13 cellular contexts compared by ENCODE assay signal in the genomic region with DNA sequence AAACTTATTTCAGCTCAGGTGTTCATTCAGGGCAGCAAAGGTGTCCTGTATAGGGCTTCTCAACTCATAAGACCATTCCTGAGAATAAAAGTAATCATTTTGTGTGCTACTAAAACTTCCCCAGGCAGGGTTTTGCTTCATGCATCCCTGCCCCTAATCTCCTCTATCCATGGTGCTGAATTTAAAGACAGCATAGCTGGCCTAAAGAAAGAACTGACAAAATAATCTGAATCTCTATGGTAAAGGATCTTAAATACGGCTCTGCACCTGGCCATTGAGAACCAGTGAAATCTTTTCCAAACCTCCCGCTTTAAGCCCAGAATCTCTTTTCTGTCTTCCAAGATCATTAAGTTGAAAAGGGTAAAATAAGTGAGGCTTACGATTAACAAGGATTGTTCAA.
DNase-seq lines count a peak whose midpoint lies in the region; ATAC-seq and TF ChIP-seq lines count a peak whose summit lies in the region.
"Had no signal": no experiment of that assay in that cellular context is flagged by ENCODE, and none has a peak within 500 bp of the region (broad histone marks: within the 10 kb centered on the region; RNA-seq: fewer than 3 reads in every experiment).

No MANE protein-coding gene starts in this region.

- H3K27me3 ChIP-seq in mammary epithelial cell (ENCODE audit: insufficient read depth, low read length), result no peaks in the 10 kb centered on the region
- no peaks in the 10 kb centered on the region for H3K27me3 ChIP-seq in mesendoderm (ENCODE audit: insufficient read depth, low read length, poor library complexity)

- H3K27ac ChIP-seq in mammary epithelial cell (ENCODE audit: insufficient read depth, low read depth, low read length) (no peak overlapping the region), mesendoderm (ENCODE audit: low read depth, low read length) (no peak overlapping the region)
- H3K27ac ChIP-seq: WERI-Rb-1 had no signal

- H3K79me1 ChIP-seq in mesendoderm (ENCODE audit: low read length), result no peaks in the 10 kb centered on the region

- no peak overlapping the region for H3K18ac ChIP-seq in mesendoderm (ENCODE audit: low read length)

- no peak overlapping the region for H3K56ac ChIP-seq in mesendoderm (ENCODE audit: low read length)

- no peak overlapping the region for H3K4ac ChIP-seq in mesendoderm (ENCODE audit: low read depth, low read length)

- in situ Hi-C loops in mammary epithelial cell (cut with MboI; ENCODE audit: low sequenced_read_pairs in 2 of 2), result no loop called here

- DNase-seq in GM20000 (ENCODE audit: low spot score) (peak; percentile 7), MV-4-11 (lab: John Stamatoyannopoulos, UW) (peak; percentile 0), mammary epithelial cell (peak; percentile 12), mesendoderm (peak; percentile 55), erythroblast (lab: John Stamatoyannopoulos, UW) (no peak), NCI-H2107 (lab: John Stamatoyannopoulos, UW) (no peak)
- no peak for DNase-seq in stimulated activated CD4-positive, alpha-beta T cell treated with anti-CD3 and anti-CD28 coated beads, Interleukin-1b, Interleukin-23, amount 100 ng/mL, for 48 hours
- DNase-seq: activated T-cell treated with anti-CD3 and anti-CD28 coated beads, Interleukin-2, amount 50 U/mL, for 48 hours; central memory CD4-positive, alpha-beta T cell; NCI-H2029 treated with DMSO at 0.1 percent for 48 hours had no signal

- dilution Hi-C loops in mammary epithelial cell (cut with HindIII; ENCODE audit: low sequenced_read_pairs), result no loop called here

- H3K4me2 ChIP-seq in mammary epithelial cell (ENCODE audit: insufficient read depth, low read depth, low read length), result no peak overlapping the region
- H3K4me2 ChIP-seq in mesendoderm (ENCODE audit: low read length), result no peak overlapping the region

- no peak for ATAC-seq in HG02642 (IDR thresholded peaks at IDR 0.05; ENCODE audit: poor library complexity, unreplicated experiment)
- ATAC-seq: esophagus mucosa had no signal

- no peaks in the 10 kb centered on the region for H3K4me1 ChIP-seq in mammary epithelial cell (ENCODE audit: insufficient read depth, low read length)
- H3K4me1 ChIP-seq in mesendoderm (ENCODE audit: control insufficient read depth, low read depth, low read length), result no peaks in the 10 kb centered on the region

- H4K20me1 ChIP-seq in mammary epithelial cell (ENCODE audit: insufficient read depth, low read length), result no peaks in the 10 kb centered on the region

- BruUV-seq in mammary epithelial cell (replicated peaks; lab: Mats Ljungman, UMichigan), result no TSS peak

- TF ChIP-seq POLR2A in erythroblast (IDR thresholded peaks at IDR 0.05; ENCODE audit: low read length), result no peak

- H4K8ac ChIP-seq in mesendoderm (ENCODE audit: low read depth, low read length), result no peak overlapping the region

- no peak overlapping the region for H4K5ac ChIP-seq in mesendoderm (ENCODE audit: low read length)

- H2BK5ac ChIP-seq in mesendoderm (ENCODE audit: low read length), result no peak overlapping the region

- no peak overlapping the region for H2AFZ ChIP-seq in mammary epithelial cell (ENCODE audit: low read depth, low read length)

- H3K9ac ChIP-seq in mammary epithelial cell (ENCODE audit: insufficient read depth, low read length) (no peak overlapping the region), mesendoderm (ENCODE audit: low read length) (no peak overlapping the region)

- TF ChIP-seq CTCF in GM20000 (IDR thresholded peaks at IDR 0.05; ENCODE audit: extremely low read depth, missing control alignments) (no peak), mammary epithelial cell (conservative IDR thresholded peaks at IDR 0.05 in 1 of 2, IDR thresholded peaks at IDR 0.05 in 1 of 2; ENCODE audit: extremely low read depth in 1 of 2, insufficient read depth in 1 of 2, low read depth in 1 of 2, low read length in 2 of 2) (no peak)

- H3K23ac ChIP-seq in mesendoderm (ENCODE audit: low read length), result no peak overlapping the region

- H2BK15ac ChIP-seq in mesendoderm (replicated peaks; ENCODE audit: low read depth), result no peak overlapping the region

- CTCF ChIA-PET in mammary epithelial cell (lab: Charles Lee; ENCODE audit: low non-redundant PET), result no interaction called here

- H3K4me3 ChIP-seq in mammary epithelial cell (replicated peaks in 1 of 3; ENCODE audit: insufficient read depth in 1 of 3, low read depth in 2 of 3, low read length in 3 of 3) (no peak overlapping the region), mesendoderm (ENCODE audit: low read length) (no peak overlapping the region)

- intact Hi-C loops in mammary epithelial cell (cut with micrococcal nuclease), result no loop called here

- H3K79me2 ChIP-seq in mammary epithelial cell (ENCODE audit: insufficient read depth, low read length) (no peaks in the 10 kb centered on the region), mesendoderm (ENCODE audit: control insufficient read depth, insufficient read depth, low read length) (no peaks in the 10 kb centered on the region)

- no peaks in the 10 kb centered on the region for H3K36me3 ChIP-seq in mammary epithelial cell (ENCODE audit: insufficient read depth, low read length)
- H3K36me3 ChIP-seq in mesendoderm (ENCODE audit: control insufficient read depth, insufficient read depth, low read length), result no peaks in the 10 kb centered on the region
- H3K36me3 ChIP-seq: WERI-Rb-1 had no signal

- H2BK120ac ChIP-seq in mesendoderm (ENCODE audit: low read depth, low read length), result no peak overlapping the region

- 33% methylated on average over 3 of the region's 3 CpGs for WGBS in mammary epithelial cell (ENCODE audit: low coverage, missing lambda C conversion rate)
- no CpG with 5 or more reads among the region's 3 CpGs for WGBS in mesendoderm (ENCODE audit: extremely low coverage, insufficient coverage, low lambda C conversion rate)

- H2AK5ac ChIP-seq in mesendoderm (ENCODE audit: low read length), result no peak overlapping the region

- no peaks in the 10 kb centered on the region for H3K9me3 ChIP-seq in mammary epithelial cell (replicated peaks; ENCODE audit: insufficient read depth, low read length)

Comparison
In these comparisons a context has a peak if more than half of its experiments do, and no peak if none do; other contexts are left out.
1. DNase-seq: peak in GM20000 (single experiment), MV-4-11 (single experiment), mammary epithelial cell (single experiment) and mesendoderm (single experiment); none in erythroblast (0 of 2), NCI-H2107 (single experiment) and stimulated activated CD4-positive, alpha-beta T cell treated with anti-CD3 and anti-CD28 coated beads, Interleukin-1b, Interleukin-23, amount 100 ng/mL, for 48 hours (single experiment).